8 cellular contexts compared by ENCODE assay signal in genomic region chr1:241177665-241178064, GRCh38.
"Had no signal": no experiment of that assay in that cellular context is flagged by ENCODE, and none has a peak within 500 bp of the region (broad histone marks: within the 10 kb centered on the region; RNA-seq: fewer than 3 reads in every experiment).

No MANE protein-coding gene starts in this region.

- H3K36me3 ChIP-seq: HAP-1 had no signal

- H2AFZ ChIP-seq: GM23338 had no signal

- H3K27ac ChIP-seq: HL-60 had no signal

- H3K9me3 ChIP-seq: HAP-1 had no signal

- ATAC-seq: GM23338, HCT116 had no signal

- H3K4me3 Mint-ChIP-seq: GM23338, HFFc6, IgD-negative memory B cell had no signal

- H3K4me1 Mint-ChIP-seq: GM23338, IgD-negative memory B cell had no signal

- H3K9me3 Mint-ChIP-seq: GM23338, HFFc6 had no signal

- H3K4me2 ChIP-seq: GM23338 had no signal

- H3K4me3 ChIP-seq: GM23338, HAP-1 had no signal

- H3K27me3 Mint-ChIP-seq: IgD-negative memory B cell had no signal

- DNase-seq: H7, HFFc6, KG1 had no signal

- H3K27ac Mint-ChIP-seq: GM23338, HFFc6 had no signal

- H3K4me1 ChIP-seq: HAP-1 had no signal
